Comparison of ENCODE assay signal across 2 cellular contexts in genomic region chr10:69007260-69007659, GRCh38.
A peak's percentile ranks its signal among the peaks of the same experiment; 100 is the strongest.
TF ChIP-seq lines count a peak whose summit lies in the region.

No MANE protein-coding gene starts in this region.

TF ChIP-seq in A549, 52 proteins besides CTCF, POLR2A, EP300 and RAD21:
- TF ChIP-seq MAX (IDR thresholded peaks at IDR 0.05) (no peak), ELK1 (IDR thresholded peaks at IDR 0.05; ENCODE audit: low read depth, low read length) (no peak), MAZ (IDR thresholded peaks at IDR 0.05; ENCODE audit: borderline replicate concordance, low read depth, low read length) (no peak), CEBPB (IDR thresholded peaks at IDR 0.05) (no peak), POLR2AphosphoS2 (conservative IDR thresholded peaks at IDR 0.05; ENCODE audit: low read length) (no peak), CHD2 (IDR thresholded peaks at IDR 0.05; ENCODE audit: low read length, partially characterized antibody) (no peak), ZSCAN20 (CRISPR knock-in tag; IDR thresholded peaks at IDR 0.05) (no peak)

TF ChIP-seq in GM12878, 131 proteins besides CTCF, POLR2A, EP300 and RAD21:
- no peak for TF ChIP-seq RB1 (IDR thresholded peaks at IDR 0.05; ENCODE audit: borderline replicate concordance)
- no peak for TF ChIP-seq HCFC1 (IDR thresholded peaks at IDR 0.05; ENCODE audit: low read length)
- TF ChIP-seq PML (IDR thresholded peaks at IDR 0.05; ENCODE audit: low read length): no peak
- TF ChIP-seq SMC3 (IDR thresholded peaks at IDR 0.05; ENCODE audit: borderline replicate concordance, low read length): peak; percentile 57; the same call in 1 of the 2 replicates
- TF ChIP-seq EZH2 (IDR thresholded peaks at IDR 0.05; ENCODE audit: borderline replicate concordance, control insufficient read depth, low read depth, low read length): no peak
